Comparison of ENCODE assay signal across 12 cellular contexts in the genomic region with DNA sequence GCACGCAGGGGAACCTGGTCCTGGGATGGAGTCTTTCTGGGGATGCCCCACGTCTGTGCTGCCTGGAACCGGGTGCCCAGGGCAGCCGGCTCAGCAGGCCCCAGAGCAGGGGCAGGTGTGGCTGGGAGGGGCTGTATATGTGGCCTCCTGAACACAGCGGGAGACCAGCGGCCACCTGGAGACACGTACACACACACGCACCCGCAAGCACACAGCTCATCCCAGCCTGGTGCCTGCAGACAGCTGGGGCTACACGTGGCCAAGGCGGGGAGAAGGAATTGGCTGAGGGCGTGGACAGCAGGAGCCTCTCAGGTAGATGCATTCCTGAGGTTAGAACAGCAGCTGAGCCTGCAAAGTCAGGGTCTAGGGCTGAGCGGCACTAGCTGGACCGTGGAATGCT. TPM values are rescaled to one million over a fixed set of nuclear protein-coding genes. Genes with fewer than 3 reads are reported as not detected.
DNase-seq lines count a peak whose midpoint lies in the region; TF ChIP-seq lines count a peak whose summit lies in the region.
"Had no signal": no experiment of that assay in that cellular context is flagged by ENCODE, and none has a peak within 500 bp of the region (broad histone marks: within the 10 kb centered on the region; RNA-seq: fewer than 3 reads in every experiment).

No MANE protein-coding gene starts in this region.

- peak overlapping the region in 3 of 4 donors; percentile 1 to 97 (median 50) for H3K27ac ChIP-seq in esophagus squamous epithelium
- H3K27ac ChIP-seq: brain microvascular endothelial cell, right lobe of liver had no signal

- peaks cover 45 to 69% (median 47%) of the 10 kb centered on the region in 3 donors for H3K4me1 ChIP-seq in esophagus squamous epithelium

- no peaks in the 10 kb centered on the region for H3K36me3 ChIP-seq in esophagus squamous epithelium
- H3K36me3 ChIP-seq: brain microvascular endothelial cell, right lobe of liver had no signal

- WGBS in esophagus squamous epithelium, 2 donors: 71 to 77% methylated on average over 5 to 8 of the region's 14 CpGs

- TF ChIP-seq POLR2A in esophagus squamous epithelium (IDR thresholded peaks at IDR 0.05): no peak

- no peak overlapping the region for H3K27ac Mint-ChIP-seq in activated naive CD4-positive, alpha-beta T cell treated with anti-CD3 and anti-CD28 coated beads, Interleukin-2, amount 50 U/mL, for 24 hours
- H3K27ac Mint-ChIP-seq in type B pancreatic cell: peak overlapping the region; percentile 43
- no peak overlapping the region for H3K27ac Mint-ChIP-seq in activated naive CD4-positive, alpha-beta T cell treated with anti-CD3 and anti-CD28 coated beads for 36 hours

- H3K4me1 Mint-ChIP-seq in activated naive CD4-positive, alpha-beta T cell treated with anti-CD3 and anti-CD28 coated beads, Interleukin-2, amount 50 U/mL, for 24 hours: peaks cover 59% of the 10 kb centered on the region
- H3K4me1 Mint-ChIP-seq in type B pancreatic cell (ENCODE audit: unreplicated experiment): peaks cover 5% of the 10 kb centered on the region
- peaks cover 66% of the 10 kb centered on the region for H3K4me1 Mint-ChIP-seq in activated naive CD4-positive, alpha-beta T cell treated with anti-CD3 and anti-CD28 coated beads for 36 hours (ENCODE audit: low read depth)

- H3K4me3 Mint-ChIP-seq in activated naive CD4-positive, alpha-beta T cell treated with anti-CD3 and anti-CD28 coated beads, Interleukin-2, amount 50 U/mL, for 24 hours: peak overlapping the region; percentile 66
- peak overlapping the region; percentile 86 for H3K4me3 Mint-ChIP-seq in type B pancreatic cell
- H3K4me3 Mint-ChIP-seq in activated naive CD4-positive, alpha-beta T cell treated with anti-CD3 and anti-CD28 coated beads for 36 hours: no peak overlapping the region

- CTCF ChIA-PET in activated naive CD4-positive, alpha-beta T cell treated with anti-CD3 and anti-CD28 coated beads for 36 hours (lab: Charles Lee): interaction anchor here (0.6 to 1.3 kb wide), 3 partner anchors 9 to 119 kb away, joined by 3 to 6 read pairs (median 4); no protein-coding TSS in a partner anchor

- no peaks in the 10 kb centered on the region for H3K27me3 ChIP-seq in esophagus squamous epithelium
- H3K27me3 ChIP-seq: brain microvascular endothelial cell, right lobe of liver had no signal

- H3K9me3 ChIP-seq in esophagus squamous epithelium: no peaks in the 10 kb centered on the region
- H3K9me3 ChIP-seq: left lung, right lobe of liver had no signal

- TF ChIP-seq CTCF in esophagus squamous epithelium (IDR thresholded peaks at IDR 0.05): no peak
- TF ChIP-seq CTCF in type B pancreatic cell (conservative IDR thresholded peaks at IDR 0.05): no peak
- no peak for TF ChIP-seq CTCF in foreskin fibroblast (IDR thresholded peaks at IDR 0.05; ENCODE audit: low read depth, low read length)

- no peak for DNase-seq in activated naive CD4-positive, alpha-beta T cell treated with anti-CD3 and anti-CD28 coated beads, Interleukin-2, amount 50 U/mL, for 16 hours
- DNase-seq in NCI-H748 treated with DMSO at 0.1 percent for 48 hours (lab: John Stamatoyannopoulos, UW) (peak; percentile 2), esophagus squamous epithelium (lab: John Stamatoyannopoulos, UW) (no peak), type B pancreatic cell (ENCODE audit: extremely low spot score, unreplicated experiment) (no peak), 8988T (no peak), foreskin fibroblast (no peak)
- DNase-seq in activated naive CD4-positive, alpha-beta T cell treated with anti-CD3 and anti-CD28 coated beads for 36 hours: no peak
- DNase-seq: brain microvascular endothelial cell had no signal

- H3K9me3 Mint-ChIP-seq in activated naive CD4-positive, alpha-beta T cell treated with anti-CD3 and anti-CD28 coated beads, Interleukin-2, amount 50 U/mL, for 24 hours: no peaks in the 10 kb centered on the region
- H3K9me3 Mint-ChIP-seq in type B pancreatic cell: no peaks in the 10 kb centered on the region
- no peaks in the 10 kb centered on the region for H3K9me3 Mint-ChIP-seq in activated naive CD4-positive, alpha-beta T cell treated with anti-CD3 and anti-CD28 coated beads for 36 hours

- intact Hi-C loops in esophagus squamous epithelium (cut with DNase I): no loop called here
- intact Hi-C loops in activated naive CD4-positive, alpha-beta T cell treated with anti-CD3 and anti-CD28 coated beads for 36 hours (cut with micrococcal nuclease): loop anchor here (1.0 kb wide), 1 partner anchor 96 kb away; a partner anchor contains a TSS

- no peaks in the 10 kb centered on the region for H3K27me3 Mint-ChIP-seq in activated naive CD4-positive, alpha-beta T cell treated with anti-CD3 and anti-CD28 coated beads, Interleukin-2, amount 50 U/mL, for 24 hours
- peaks cover 3% of the 10 kb centered on the region for H3K27me3 Mint-ChIP-seq in type B pancreatic cell
- H3K27me3 Mint-ChIP-seq in activated naive CD4-positive, alpha-beta T cell treated with anti-CD3 and anti-CD28 coated beads for 36 hours (ENCODE audit: low read depth): no peaks in the 10 kb centered on the region

- H3K4me3 ChIP-seq in esophagus squamous epithelium: no peak overlapping the region
- H3K4me3 ChIP-seq in foreskin fibroblast (ENCODE audit: low read depth in 1 of 2, low read length in 2 of 2): no peak overlapping the region
- H3K4me3 ChIP-seq: right lobe of liver had no signal

- H3K36me3 Mint-ChIP-seq in activated naive CD4-positive, alpha-beta T cell treated with anti-CD3 and anti-CD28 coated beads, Interleukin-2, amount 50 U/mL, for 24 hours: no peaks in the 10 kb centered on the region
- no peaks in the 10 kb centered on the region for H3K36me3 Mint-ChIP-seq in type B pancreatic cell
- peaks cover 3% of the 10 kb centered on the region for H3K36me3 Mint-ChIP-seq in activated naive CD4-positive, alpha-beta T cell treated with anti-CD3 and anti-CD28 coated beads for 36 hours (ENCODE audit: low read depth)

RNA-seq across cellular contexts. Expression of a gene that starts 14.0 kb away (rescaled TPM):
- 1 to 10 TPM; 3.3 to 5.7 (median 4.3) TPM for total RNA-seq in esophagus squamous epithelium
- total RNA-seq in type B pancreatic cell (ENCODE audit: low replicate concordance): 6.2 and 7.1 TPM in 2 replicates
- total RNA-seq in activated naive CD4-positive, alpha-beta T cell treated with anti-CD3 and anti-CD28 coated beads for 36 hours: 100 to 1,000 TPM; 112 to 120 TPM

RNA-seq across cellular contexts. Expression of a gene that starts 25.0 kb away (rescaled TPM):
- total RNA-seq in esophagus squamous epithelium (under 1 TPM in 3 of 4 donors, not detected in 1; 0.13 to 0.95 (median 0.82) TPM), type B pancreatic cell (ENCODE audit: low replicate concordance) (not detected in 2 replicates)
- not detected for total RNA-seq in activated naive CD4-positive, alpha-beta T cell treated with anti-CD3 and anti-CD28 coated beads for 36 hours

RNA-seq across cellular contexts. Expression of a gene that starts 32.7 kb away (rescaled TPM):
- total RNA-seq in esophagus squamous epithelium: not detected
- total RNA-seq in type B pancreatic cell (ENCODE audit: low replicate concordance): not detected in 2 replicates
- not detected for total RNA-seq in activated naive CD4-positive, alpha-beta T cell treated with anti-CD3 and anti-CD28 coated beads for 36 hours
- total RNA-seq: left lung, right lobe of liver, Right ventricle myocardium inferior had no signal

RNA-seq across cellular contexts. Expression of a gene that starts 46.0 kb away (rescaled TPM):
- total RNA-seq in esophagus squamous epithelium (10 to 100 TPM; 28.4 to 44.4 (median 38.9) TPM), type B pancreatic cell (ENCODE audit: low replicate concordance) (57.9 and 58.6 TPM in 2 replicates)
- total RNA-seq in activated naive CD4-positive, alpha-beta T cell treated with anti-CD3 and anti-CD28 coated beads for 36 hours: 10 to 100 TPM; 47.9 to 56.1 TPM

RNA-seq across cellular contexts. Expression of a gene that starts 46.0 kb away (rescaled TPM):
- total RNA-seq in esophagus squamous epithelium (10 to 100 TPM; 16.1 to 26.7 (median 17.7) TPM), type B pancreatic cell (ENCODE audit: low replicate concordance) (39.7 and 51.9 TPM in 2 replicates)
- total RNA-seq in activated naive CD4-positive, alpha-beta T cell treated with anti-CD3 and anti-CD28 coated beads for 36 hours: 10 to 100 TPM; 37.1 to 39.4 TPM

Comparison
In these comparisons a context has a peak if more than half of its experiments do, and no peak if none do; other contexts are left out.
1. RNA of a gene that starts 14.0 kb away (total RNA-seq): 112 to 120 TPM in activated naive CD4-positive, alpha-beta T cell treated with anti-CD3 and anti-CD28 coated beads for 36 hours; 6.2 to 7.1 TPM in type B pancreatic cell and 3.3 to 5.7 TPM in esophagus squamous epithelium; every median in the first group is over 10 times any median in the second.